1 cellular context compared by ENCODE assay signal in genomic region chr9:130699047-130699446, GRCh38.
TF ChIP-seq lines count a peak whose summit lies in the region.

No MANE protein-coding gene starts in this region.

TF ChIP-seq in GM12878, 131 proteins besides CTCF, POLR2A, EP300 and RAD21:
- TF ChIP-seq E4F1 (IDR thresholded peaks at IDR 0.05; ENCODE audit: borderline replicate concordance, partially characterized antibody) (no peak), SPI1 (IDR thresholded peaks at IDR 0.05; ENCODE audit: borderline replicate concordance, insufficient read depth, low read depth, low read length) (peak; percentile 72), SMAD1 (IDR thresholded peaks at IDR 0.05; ENCODE audit: low read depth, partially characterized antibody) (no peak), RUNX3 (IDR thresholded peaks at IDR 0.05; ENCODE audit: low read length) (peak; percentile 50)
